8 cellular contexts compared by ENCODE assay signal in the genomic region with DNA sequence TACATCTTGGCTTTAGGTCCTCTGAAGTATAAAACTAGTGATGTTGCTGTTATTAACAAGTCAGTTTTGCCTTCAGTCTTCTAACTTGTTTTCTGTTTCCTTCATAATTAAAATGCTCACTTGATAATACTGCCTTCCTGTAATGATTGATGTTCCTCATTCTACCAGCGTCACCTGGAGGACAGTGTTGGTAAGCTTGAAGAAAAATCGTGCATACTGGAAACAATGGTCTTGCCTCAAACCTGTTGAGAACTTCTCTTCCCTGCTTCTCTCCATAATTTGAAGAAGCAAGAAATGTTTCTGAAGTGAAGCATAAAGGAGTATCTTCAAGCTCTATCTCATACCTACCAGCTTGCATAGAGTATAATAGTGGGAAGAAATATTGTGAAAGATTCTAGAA. TPM values are rescaled to one million over a fixed set of nuclear protein-coding genes. Genes with fewer than 3 reads are reported as not detected.
A peak's percentile ranks its signal among the peaks of the same experiment; 100 is the strongest.
DNase-seq lines count a peak whose midpoint lies in the region; ATAC-seq, FAIRE-seq and TF ChIP-seq lines count a peak whose summit lies in the region.

No MANE protein-coding gene starts in this region.

- peak overlapping the region; percentile 19 for H3K27ac Mint-ChIP-seq in activated naive CD8-positive, alpha-beta T cell

- no peak for FAIRE-seq in urothelium cell line (lab: Jason Lieb, UNC)

- H3K36me3 ChIP-seq in kidney epithelial cell (ENCODE audit: control insufficient read depth, insufficient read depth, low read length): no peaks in the 10 kb centered on the region

- H3K27me3 Mint-ChIP-seq in activated naive CD8-positive, alpha-beta T cell: no peaks in the 10 kb centered on the region

- no peaks in the 10 kb centered on the region for H3K27me3 ChIP-seq in kidney epithelial cell (ENCODE audit: control insufficient read depth, insufficient read depth, low read length)

- peak; percentile 27 to 43 for DNase-seq in activated CD4-positive, alpha-beta T cell treated with anti-CD3 and anti-CD28 coated beads for 4 hours
- DNase-seq in activated CD4-positive, alpha-beta T cell treated with anti-CD3 and anti-CD28 coated beads for 1 hour: no peak
- DNase-seq in MV-4-11 (lab: John Stamatoyannopoulos, UW) (peak; percentile 50), kidney epithelial cell (ENCODE audit: low read depth) (no peak), urothelium cell line (ENCODE audit: low spot score) (no peak)

- ATAC-seq in GM18858 (IDR thresholded peaks at IDR 0.05; ENCODE audit: unreplicated experiment) (no peak), GM21390 (IDR thresholded peaks at IDR 0.05; ENCODE audit: unreplicated experiment) (no peak)

- H3K4me3 Mint-ChIP-seq in activated naive CD8-positive, alpha-beta T cell: peak overlapping the region; percentile 36

- H3K4me3 ChIP-seq in kidney epithelial cell (ENCODE audit: low read depth, low read length): no peak overlapping the region

- H3K9me3 Mint-ChIP-seq in activated naive CD8-positive, alpha-beta T cell (ENCODE audit: low read depth): no peaks in the 10 kb centered on the region

- H3K36me3 Mint-ChIP-seq in activated naive CD8-positive, alpha-beta T cell: peaks cover 4% of the 10 kb centered on the region

- TF ChIP-seq CTCF in kidney epithelial cell (IDR thresholded peaks at IDR 0.05; ENCODE audit: insufficient read depth, low read length, poor library complexity, severe bottlenecking): peak; percentile 75

- H3K4me1 Mint-ChIP-seq in activated naive CD8-positive, alpha-beta T cell (ENCODE audit: low read depth): peaks cover 36% of the 10 kb centered on the region

RNA-seq across cellular contexts. Expression of a gene that starts 3.0 kb away (rescaled TPM):
- total RNA-seq in kidney epithelial cell: 163 and 183 TPM in 2 replicates

Comparison
In these comparisons a context has a peak if more than half of its experiments do, and no peak if none do; other contexts are left out.
1. DNase-seq: peak in activated CD4-positive, alpha-beta T cell treated with anti-CD3 and anti-CD28 coated beads for 4 hours (2 of 2) and MV-4-11 (single experiment); none in activated CD4-positive, alpha-beta T cell treated with anti-CD3 and anti-CD28 coated beads for 1 hour (single experiment), kidney epithelial cell (single experiment) and urothelium cell line (single experiment).